Comparison of ENCODE assay signal across 1 cellular context in the genomic region with DNA sequence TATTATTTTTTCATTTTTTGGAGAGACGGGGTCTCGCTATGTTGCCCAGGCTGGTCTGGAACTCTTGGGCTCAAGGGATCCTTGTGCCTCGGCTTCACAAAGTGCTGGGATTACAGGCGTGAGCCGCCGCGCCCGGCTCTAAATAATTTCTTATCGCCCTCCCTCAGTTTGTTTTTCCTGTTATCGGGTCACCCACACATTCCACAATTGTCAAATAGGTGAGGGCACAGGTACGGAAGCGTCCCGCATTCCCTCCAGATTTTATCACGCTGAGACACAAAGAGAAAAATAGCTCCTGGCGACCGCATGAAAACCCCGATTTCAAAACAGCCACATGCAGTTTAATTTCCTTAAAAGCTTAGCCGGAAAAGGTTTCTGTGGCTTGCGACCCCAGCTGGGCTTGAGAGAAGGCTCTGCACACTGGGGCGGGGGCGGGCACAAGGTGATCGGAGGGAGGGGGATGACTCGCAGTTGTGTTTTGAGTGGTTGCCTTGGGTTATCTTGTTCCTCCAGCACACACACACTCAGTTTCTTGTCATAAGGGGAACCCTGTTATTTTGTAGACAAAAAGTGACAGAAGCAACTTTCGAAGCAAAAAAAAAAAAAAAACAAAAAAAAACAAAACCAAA.
TF ChIP-seq lines count a peak whose summit lies in the region.

No MANE protein-coding gene starts in this region.

TF ChIP-seq in GM12878, 131 proteins besides CTCF, POLR2A, EP300 and RAD21 (continued from another document and continues in another):
- TF ChIP-seq, protein P1, sequence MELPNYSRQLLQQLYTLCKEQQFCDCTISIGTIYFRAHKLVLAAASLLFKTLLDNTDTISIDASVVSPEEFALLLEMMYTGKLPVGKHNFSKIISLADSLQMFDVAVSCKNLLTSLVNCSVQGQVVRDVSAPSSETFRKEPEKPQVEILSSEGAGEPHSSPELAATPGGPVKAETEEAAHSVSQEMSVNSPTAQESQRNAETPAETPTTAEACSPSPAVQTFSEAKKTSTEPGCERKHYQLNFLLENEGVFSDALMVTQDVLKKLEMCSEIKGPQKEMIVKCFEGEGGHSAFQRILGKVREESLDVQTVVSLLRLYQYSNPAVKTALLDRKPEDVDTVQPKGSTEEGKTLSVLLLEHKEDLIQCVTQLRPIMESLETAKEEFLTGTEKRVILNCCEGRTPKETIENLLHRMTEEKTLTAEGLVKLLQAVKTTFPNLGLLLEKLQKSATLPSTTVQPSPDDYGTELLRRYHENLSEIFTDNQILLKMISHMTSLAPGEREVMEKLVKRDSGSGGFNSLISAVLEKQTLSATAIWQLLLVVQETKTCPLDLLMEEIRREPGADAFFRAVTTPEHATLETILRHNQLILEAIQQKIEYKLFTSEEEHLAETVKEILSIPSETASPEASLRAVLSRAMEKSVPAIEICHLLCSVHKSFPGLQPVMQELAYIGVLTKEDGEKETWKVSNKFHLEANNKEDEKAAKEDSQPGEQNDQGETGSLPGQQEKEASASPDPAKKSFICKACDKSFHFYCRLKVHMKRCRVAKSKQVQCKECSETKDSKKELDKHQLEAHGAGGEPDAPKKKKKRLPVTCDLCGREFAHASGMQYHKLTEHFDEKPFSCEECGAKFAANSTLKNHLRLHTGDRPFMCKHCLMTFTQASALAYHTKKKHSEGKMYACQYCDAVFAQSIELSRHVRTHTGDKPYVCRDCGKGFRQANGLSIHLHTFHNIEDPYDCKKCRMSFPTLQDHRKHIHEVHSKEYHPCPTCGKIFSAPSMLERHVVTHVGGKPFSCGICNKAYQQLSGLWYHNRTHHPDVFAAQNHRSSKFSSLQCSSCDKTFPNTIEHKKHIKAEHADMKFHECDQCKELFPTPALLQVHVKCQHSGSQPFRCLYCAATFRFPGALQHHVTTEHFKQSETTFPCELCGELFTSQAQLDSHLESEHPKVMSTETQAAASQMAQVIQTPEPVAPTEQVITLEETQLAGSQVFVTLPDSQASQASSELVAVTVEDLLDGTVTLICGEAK (IDR thresholded peaks at IDR 0.05; ENCODE audit: borderline replicate concordance), result peak; percentile 41; the same call in 1 of the 2 replicates
- TF ChIP-seq RELB (IDR thresholded peaks at IDR 0.05; ENCODE audit: low read depth) (no peak), MYB (IDR thresholded peaks at IDR 0.05; ENCODE audit: borderline replicate concordance, low read depth, low read length) (no peak), ZNF217 (IDR thresholded peaks at IDR 0.05) (no peak), RCOR1 (conservative IDR thresholded peaks at IDR 0.05; ENCODE audit: low read depth, low read length) (no peak), CBFB (IDR thresholded peaks at IDR 0.05; ENCODE audit: low read depth) (peak; percentile 38), STAT1 (conservative IDR thresholded peaks at IDR 0.05) (no peak), EED (IDR thresholded peaks at IDR 0.05; ENCODE audit: low read depth) (no peak), SREBF2 (IDR thresholded peaks at IDR 0.05; ENCODE audit: low read length) (no peak), TARDBP (IDR thresholded peaks at IDR 0.05; ENCODE audit: borderline replicate concordance) (no peak), PBX3 (IDR thresholded peaks at IDR 0.05; ENCODE audit: insufficient replicate concordance, low read depth, low read length) (no peak), KDM1A (IDR thresholded peaks at IDR 0.05; ENCODE audit: borderline replicate concordance) (no peak), NR2F1 (conservative IDR thresholded peaks at IDR 0.05) (no peak), SRF (IDR thresholded peaks at IDR 0.05; ENCODE audit: low read depth in 2 of 2, low read length in 2 of 2) (peak in 1 of 2 experiments; percentile 86; a peak in 2 of 4 replicates), POLR2AphosphoS5 (IDR thresholded peaks at IDR 0.05; ENCODE audit: low read length) (no peak), SMAD1 (IDR thresholded peaks at IDR 0.05; ENCODE audit: low read depth, partially characterized antibody) (no peak), USF1 (IDR thresholded peaks at IDR 0.05; ENCODE audit: borderline replicate concordance, extremely low read length, insufficient read depth, low read depth, low read length) (no peak), HDAC6 (IDR thresholded peaks at IDR 0.05; ENCODE audit: unreplicated experiment) (no peak), HSF1 (IDR thresholded peaks at IDR 0.05; ENCODE audit: low read depth, low read length) (no peak), IKZF1 (conservative IDR thresholded peaks at IDR 0.05) (peak; percentile 3), TCF12 (IDR thresholded peaks at IDR 0.05; ENCODE audit: low read depth, low read length) (peak; percentile 69; the same call in 1 of the 2 replicates), CBX3 (IDR thresholded peaks at IDR 0.05; ENCODE audit: borderline replicate concordance, low read depth) (no peak), ESRRA (IDR thresholded peaks at IDR 0.05; ENCODE audit: low read length) (no peak), MYC (IDR thresholded peaks at IDR 0.05; ENCODE audit: insufficient read depth, insufficient read length, insufficient replicate concordance, low read length, severe bottlenecking) (no peak), TCF7 (IDR thresholded peaks at IDR 0.05; ENCODE audit: borderline replicate concordance) (no peak), SUPT20H (IDR thresholded peaks at IDR 0.05; ENCODE audit: borderline replicate concordance, control insufficient read depth, low read depth, low read length) (no peak), MXI1 (IDR thresholded peaks at IDR 0.05; ENCODE audit: low read depth, low read length) (peak; percentile 1; the same call in 1 of the 2 replicates), BCL3 (IDR thresholded peaks at IDR 0.05; ENCODE audit: borderline replicate concordance, insufficient read depth, low read depth, low read length, poor library complexity, severe bottlenecking) (no peak), NFIC (IDR thresholded peaks at IDR 0.05; ENCODE audit: low read depth, low read length) (peak; percentile 78)
- TF ChIP-seq, protein P2, sequence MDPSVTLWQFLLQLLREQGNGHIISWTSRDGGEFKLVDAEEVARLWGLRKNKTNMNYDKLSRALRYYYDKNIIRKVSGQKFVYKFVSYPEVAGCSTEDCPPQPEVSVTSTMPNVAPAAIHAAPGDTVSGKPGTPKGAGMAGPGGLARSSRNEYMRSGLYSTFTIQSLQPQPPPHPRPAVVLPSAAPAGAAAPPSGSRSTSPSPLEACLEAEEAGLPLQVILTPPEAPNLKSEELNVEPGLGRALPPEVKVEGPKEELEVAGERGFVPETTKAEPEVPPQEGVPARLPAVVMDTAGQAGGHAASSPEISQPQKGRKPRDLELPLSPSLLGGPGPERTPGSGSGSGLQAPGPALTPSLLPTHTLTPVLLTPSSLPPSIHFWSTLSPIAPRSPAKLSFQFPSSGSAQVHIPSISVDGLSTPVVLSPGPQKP (IDR thresholded peaks at IDR 0.05; ENCODE audit: low read depth, low read length), result no peak
- TF ChIP-seq, protein P3, sequence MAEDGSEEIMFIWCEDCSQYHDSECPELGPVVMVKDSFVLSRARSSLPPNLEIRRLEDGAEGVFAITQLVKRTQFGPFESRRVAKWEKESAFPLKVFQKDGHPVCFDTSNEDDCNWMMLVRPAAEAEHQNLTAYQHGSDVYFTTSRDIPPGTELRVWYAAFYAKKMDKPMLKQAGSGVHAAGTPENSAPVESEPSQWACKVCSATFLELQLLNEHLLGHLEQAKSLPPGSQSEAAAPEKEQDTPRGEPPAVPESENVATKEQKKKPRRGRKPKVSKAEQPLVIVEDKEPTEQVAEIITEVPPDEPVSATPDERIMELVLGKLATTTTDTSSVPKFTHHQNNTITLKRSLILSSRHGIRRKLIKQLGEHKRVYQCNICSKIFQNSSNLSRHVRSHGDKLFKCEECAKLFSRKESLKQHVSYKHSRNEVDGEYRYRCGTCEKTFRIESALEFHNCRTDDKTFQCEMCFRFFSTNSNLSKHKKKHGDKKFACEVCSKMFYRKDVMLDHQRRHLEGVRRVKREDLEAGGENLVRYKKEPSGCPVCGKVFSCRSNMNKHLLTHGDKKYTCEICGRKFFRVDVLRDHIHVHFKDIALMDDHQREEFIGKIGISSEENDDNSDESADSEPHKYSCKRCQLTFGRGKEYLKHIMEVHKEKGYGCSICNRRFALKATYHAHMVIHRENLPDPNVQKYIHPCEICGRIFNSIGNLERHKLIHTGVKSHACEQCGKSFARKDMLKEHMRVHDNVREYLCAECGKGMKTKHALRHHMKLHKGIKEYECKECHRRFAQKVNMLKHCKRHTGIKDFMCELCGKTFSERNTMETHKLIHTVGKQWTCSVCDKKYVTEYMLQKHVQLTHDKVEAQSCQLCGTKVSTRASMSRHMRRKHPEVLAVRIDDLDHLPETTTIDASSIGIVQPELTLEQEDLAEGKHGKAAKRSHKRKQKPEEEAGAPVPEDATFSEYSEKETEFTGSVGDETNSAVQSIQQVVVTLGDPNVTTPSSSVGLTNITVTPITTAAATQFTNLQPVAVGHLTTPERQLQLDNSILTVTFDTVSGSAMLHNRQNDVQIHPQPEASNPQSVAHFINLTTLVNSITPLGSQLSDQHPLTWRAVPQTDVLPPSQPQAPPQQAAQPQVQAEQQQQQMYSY (CRISPR knock-in tag; IDR thresholded peaks at IDR 0.05), result no peak
- TF ChIP-seq, protein P4, sequence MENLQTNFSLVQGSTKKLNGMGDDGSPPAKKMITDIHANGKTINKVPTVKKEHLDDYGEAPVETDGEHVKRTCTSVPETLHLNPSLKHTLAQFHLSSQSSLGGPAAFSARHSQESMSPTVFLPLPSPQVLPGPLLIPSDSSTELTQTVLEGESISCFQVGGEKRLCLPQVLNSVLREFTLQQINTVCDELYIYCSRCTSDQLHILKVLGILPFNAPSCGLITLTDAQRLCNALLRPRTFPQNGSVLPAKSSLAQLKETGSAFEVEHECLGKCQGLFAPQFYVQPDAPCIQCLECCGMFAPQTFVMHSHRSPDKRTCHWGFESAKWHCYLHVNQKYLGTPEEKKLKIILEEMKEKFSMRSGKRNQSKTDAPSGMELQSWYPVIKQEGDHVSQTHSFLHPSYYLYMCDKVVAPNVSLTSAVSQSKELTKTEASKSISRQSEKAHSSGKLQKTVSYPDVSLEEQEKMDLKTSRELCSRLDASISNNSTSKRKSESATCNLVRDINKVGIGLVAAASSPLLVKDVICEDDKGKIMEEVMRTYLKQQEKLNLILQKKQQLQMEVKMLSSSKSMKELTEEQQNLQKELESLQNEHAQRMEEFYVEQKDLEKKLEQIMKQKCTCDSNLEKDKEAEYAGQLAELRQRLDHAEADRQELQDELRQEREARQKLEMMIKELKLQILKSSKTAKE (IDR thresholded peaks at IDR 0.05; ENCODE audit: low read depth, poor library complexity, severe bottlenecking), result no peak
